ENCODE assay signal across 8 cellular contexts in the genomic region with DNA sequence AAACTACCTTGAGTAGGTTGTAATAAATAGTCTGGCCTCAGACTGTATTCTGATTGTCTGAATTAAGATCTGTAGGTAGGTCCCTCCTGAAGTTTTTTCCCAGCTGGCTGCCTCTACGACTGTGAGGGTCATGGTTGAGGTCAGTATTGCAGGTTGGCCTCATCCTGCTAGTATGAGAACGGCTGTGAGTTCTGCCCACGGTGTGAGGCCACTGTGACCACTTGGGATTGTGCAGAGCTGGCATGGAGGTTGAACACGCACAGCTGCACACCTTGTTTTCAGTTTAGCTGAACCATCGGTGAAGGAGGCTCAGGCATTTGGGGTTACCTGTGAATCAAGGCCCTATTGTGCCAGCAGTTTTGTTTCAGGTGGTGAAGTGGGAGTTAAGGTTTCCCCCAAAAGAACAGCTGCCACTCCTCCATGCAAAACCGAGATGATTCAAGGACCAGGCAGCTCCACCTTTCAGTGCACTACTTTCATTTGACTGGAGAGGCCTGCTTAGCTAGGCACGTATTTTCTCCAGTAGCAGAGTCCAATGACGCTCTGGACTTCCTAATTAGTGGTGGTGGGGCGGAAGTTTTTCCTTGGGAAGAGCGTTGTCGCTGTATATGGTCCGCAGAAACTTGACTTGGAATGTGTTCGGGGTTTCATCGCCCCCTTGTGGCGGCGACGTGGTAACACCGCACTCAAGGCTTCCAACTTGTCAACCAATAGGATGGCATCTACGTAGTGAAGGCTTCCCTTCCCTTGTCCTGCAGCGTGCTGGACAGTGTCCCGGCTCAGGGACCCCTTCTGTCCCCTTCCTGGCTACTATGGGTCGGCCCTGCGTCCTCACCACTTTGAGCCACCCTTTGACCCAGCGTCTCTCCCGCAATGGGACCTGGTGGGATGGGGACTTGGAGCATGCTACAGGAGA. TPM values are rescaled to one million over a fixed set of nuclear protein-coding genes. Genes with fewer than 3 reads are reported as not detected.
DNase-seq lines count a peak whose midpoint lies in the region; ATAC-seq and TF ChIP-seq lines count a peak whose summit lies in the region.

No MANE protein-coding gene starts in this region.

- WGBS in esophagus muscularis mucosa: 29% methylated on average over 23 of the region's 25 CpGs

- peak; percentile 94 for ATAC-seq in HG02885 (IDR thresholded peaks at IDR 0.05; ENCODE audit: poor library complexity, unreplicated experiment)

- H3K36me3 ChIP-seq in esophagus muscularis mucosa (peaks cover 0 to 31% (median 7%) of the 10 kb centered on the region in 4 donors), mucosa of rectum (ENCODE audit: control insufficient read depth in 2 of 2, insufficient read depth in 2 of 2, low read length in 2 of 2) (no peaks in the 10 kb centered on the region)

- TF ChIP-seq EP300 in esophagus muscularis mucosa (IDR thresholded peaks at IDR 0.05): no peak

- DNase-seq in A172 (ENCODE audit: low spot score): peak; percentile 80
- DNase-seq in NCI-H460 (ENCODE audit: extremely low read depth, low read depth): peak; percentile 70
- DNase-seq in activated T-cell treated with anti-CD3 and anti-CD28 coated beads for 48 hours (ENCODE audit: low read depth): peak; percentile 24
- peak; percentile 91 for DNase-seq in esophagus muscularis mucosa (ENCODE audit: extremely low spot score)
- peak in 42 of 49 donors; percentile 1 to 67 (median 28) for DNase-seq in substantia nigra (lab: John Stamatoyannopoulos, UW)

- H3K9me3 ChIP-seq in esophagus muscularis mucosa (no peaks in the 10 kb centered on the region), mucosa of rectum (ENCODE audit: control insufficient read depth in 2 of 2, low read length in 2 of 2) (no peaks in the 10 kb centered on the region)

- H3K4me3 ChIP-seq in esophagus muscularis mucosa (peak overlapping the region in 2 of 4 donors; percentile 13 to 24), mucosa of rectum (ENCODE audit: low read length in 2 of 2) (peak overlapping the region; percentile 38 to 67)

- peak overlapping the region; percentile 3 to 9 for H3K9ac ChIP-seq in mucosa of rectum (ENCODE audit: low read depth in 1 of 2, low read length in 2 of 2)

- TF ChIP-seq POLR2A in esophagus muscularis mucosa (IDR thresholded peaks at IDR 0.05; ENCODE audit: low read depth): no peak

- H3K27me3 ChIP-seq in esophagus muscularis mucosa (no peaks in the 10 kb centered on the region), mucosa of rectum (ENCODE audit: control insufficient read depth in 2 of 2, insufficient read depth in 2 of 2, low read length in 2 of 2) (no peaks in the 10 kb centered on the region)

- peak overlapping the region; percentile 59 to 72 (median 68) for H3K27ac ChIP-seq in esophagus muscularis mucosa (replicated peaks in 1 of 4)
- peak overlapping the region in 1 of 2 donors; percentile 59 for H3K27ac ChIP-seq in mucosa of rectum (ENCODE audit: low read depth in 2 of 2, low read length in 2 of 2)
- no peak overlapping the region for H3K27ac ChIP-seq in substantia nigra (ENCODE audit: low read depth, low read length, poor library complexity, severe bottlenecking)

- peaks cover 7 to 19% (median 12%) of the 10 kb centered on the region in 4 donors for H3K4me1 ChIP-seq in esophagus muscularis mucosa
- peaks cover 0 to 2% of the 10 kb centered on the region in 2 donors for H3K4me1 ChIP-seq in mucosa of rectum (ENCODE audit: control insufficient read depth in 2 of 2, insufficient read depth in 2 of 2, low read length in 2 of 2)

- intact Hi-C loops in esophagus muscularis mucosa (cut with DNase I): no loop called here

- TF ChIP-seq CTCF in GM12873 (IDR thresholded peaks at IDR 0.05; ENCODE audit: insufficient read depth, low read depth, low read length, missing control alignments) (peak; percentile 89), esophagus muscularis mucosa (IDR thresholded peaks at IDR 0.05) (peak; percentile 72 to 77 (median 76))

RNA-seq across cellular contexts. Expression of gene CMC4, which starts 13.8 kb away (rescaled TPM):
- 25.6 and 38.7 TPM in 2 replicates for total RNA-seq in A172 (2014; rRNA removed; shearing (Covaris generic))
- 27.0 and 28.1 TPM in 2 replicates for total RNA-seq in NCI-H460 (2014; rRNA removed; shearing (Covaris generic))
- polyA plus RNA-seq in NCI-H460 (2014; cell fraction: nucleus; rRNA removed): 23.3 and 42.3 TPM in 2 replicates
- 10 to 100 TPM; 28.0 to 36.3 (median 32.9) TPM for total RNA-seq in esophagus muscularis mucosa

RNA-seq across cellular contexts. Expression of gene MTCP1, which starts 13.8 kb away (rescaled TPM):
- 3.8 and 9.3 TPM in 2 replicates for total RNA-seq in A172 (2014; rRNA removed; shearing (Covaris generic))
- 36.1 and 39.0 TPM in 2 replicates for total RNA-seq in NCI-H460 (2014; rRNA removed; shearing (Covaris generic))
- 16.7 and 33.5 TPM in 2 replicates for polyA plus RNA-seq in NCI-H460 (2014; cell fraction: nucleus; rRNA removed)
- total RNA-seq in esophagus muscularis mucosa: 1 to 10 TPM; 2.5 to 4.4 (median 4.2) TPM

RNA-seq across cellular contexts. Expression of gene BRCC3, which starts 14.2 kb away (rescaled TPM):
- 20.9 and 29.6 TPM in 2 replicates for total RNA-seq in A172 (2014; rRNA removed; shearing (Covaris generic))
- 12.7 and 14.4 TPM in 2 replicates for total RNA-seq in NCI-H460 (2014; rRNA removed; shearing (Covaris generic))
- 14.9 and 16.2 TPM in 2 replicates for polyA plus RNA-seq in NCI-H460 (2014; cell fraction: nucleus; rRNA removed)
- total RNA-seq in esophagus muscularis mucosa: 10 to 100 TPM; 10.9 to 18.8 (median 16.8) TPM

RNA-seq across cellular contexts. Expression of gene FUNDC2, which starts 30.5 kb away (rescaled TPM):
- total RNA-seq in A172 (2014; rRNA removed; shearing (Covaris generic)): 98.9 and 102 TPM in 2 replicates
- 87.5 and 98.1 TPM in 2 replicates for total RNA-seq in NCI-H460 (2014; rRNA removed; shearing (Covaris generic))
- polyA plus RNA-seq in NCI-H460 (2014; cell fraction: nucleus; rRNA removed): 29.1 and 39.5 TPM in 2 replicates
- 10 to 100 TPM; 73.8 to 98.2 (median 95.9) TPM for total RNA-seq in esophagus muscularis mucosa

RNA-seq across cellular contexts. Expression of gene F8, which starts 34.6 kb away (rescaled TPM):
- 18.4 and 19.9 TPM in 2 replicates for total RNA-seq in A172 (2014; rRNA removed; shearing (Covaris generic))
- 3.4 and 5.3 TPM in 2 replicates for total RNA-seq in NCI-H460 (2014; rRNA removed; shearing (Covaris generic))
- 0.70 and 5.6 TPM in 2 replicates for polyA plus RNA-seq in NCI-H460 (2014; cell fraction: nucleus; rRNA removed)
- total RNA-seq in esophagus muscularis mucosa: 10 to 100 TPM; 17.0 to 30.0 (median 22.3) TPM

Comparison
In these comparisons a context has a peak if more than half of its experiments do, and no peak if none do; other contexts are left out.
1. DNase-seq: peak in every context shown above with its lines; median percentile 91 in esophagus muscularis mucosa; 80 in A172; 70 in NCI-H460; 28 in substantia nigra; 24 in activated T-cell treated with anti-CD3 and anti-CD28 coated beads for 48 hours.